In genomic region chr15:78322724-78323395, GRCh38 we compare ENCODE assay signal across 3 cellular contexts.
TF ChIP-seq lines count a peak whose summit lies in the region.

No MANE protein-coding gene starts in this region.

TF ChIP-seq in SK-N-SH, 30 proteins besides CTCF, POLR2A, EP300 and RAD21:
- no peak for TF ChIP-seq FOSL2 (IDR thresholded peaks at IDR 0.05; ENCODE audit: borderline replicate concordance, low read depth)
- no peak for TF ChIP-seq MAX (IDR thresholded peaks at IDR 0.05; ENCODE audit: low read depth)
- no peak for TF ChIP-seq POLR2AphosphoS5 (IDR thresholded peaks at IDR 0.05; ENCODE audit: low read depth, low read length)
- no peak for TF ChIP-seq JUND (IDR thresholded peaks at IDR 0.05)
- TF ChIP-seq MXI1 (IDR thresholded peaks at IDR 0.05; ENCODE audit: low read depth, low read length): no peak
- no peak for TF ChIP-seq NRF1 (IDR thresholded peaks at IDR 0.05; ENCODE audit: low read depth, low read length)
- TF ChIP-seq RXRA (IDR thresholded peaks at IDR 0.05; ENCODE audit: borderline replicate concordance, low read depth): no peak
- no peak for TF ChIP-seq IRF3 (IDR thresholded peaks at IDR 0.05; ENCODE audit: low read depth, low read length)
TF ChIP-seq in SK-N-SH: peak in this region for 0.

TF ChIP-seq in SK-N-SH treated with all-trans-retinoic acid at 6 μM for 48 hours, 23 proteins besides CTCF, POLR2A, EP300 and RAD21:
- TF ChIP-seq ESRRG (CRISPR knock-in tag; IDR thresholded peaks at IDR 0.05) (no peak), CREB5 (CRISPR knock-in tag; IDR thresholded peaks at IDR 0.05; ENCODE audit: low read depth) (no peak), TSHZ2 (CRISPR knock-in tag; IDR thresholded peaks at IDR 0.05) (no peak), ZNF565 (CRISPR knock-in tag; conservative IDR thresholded peaks at IDR 0.05; ENCODE audit: low read depth) (no peak), PATZ1 (CRISPR knock-in tag; IDR thresholded peaks at IDR 0.05; ENCODE audit: borderline replicate concordance) (no peak), CSRNP3 (CRISPR knock-in tag; IDR thresholded peaks at IDR 0.05) (no peak), ZFP3 (CRISPR knock-in tag; IDR thresholded peaks at IDR 0.05) (no peak), CSDC2 (CRISPR knock-in tag; IDR thresholded peaks at IDR 0.05) (no peak), GLIS3 (CRISPR knock-in tag; IDR thresholded peaks at IDR 0.05) (no peak), ZFP30 (CRISPR knock-in tag; IDR thresholded peaks at IDR 0.05) (no peak), TCF4 (CRISPR knock-in tag; IDR thresholded peaks at IDR 0.05; ENCODE audit: borderline replicate concordance) (no peak), ARNTL (CRISPR knock-in tag; IDR thresholded peaks at IDR 0.05; ENCODE audit: borderline replicate concordance, low read depth) (no peak), ZNF70 (CRISPR knock-in tag; IDR thresholded peaks at IDR 0.05) (no peak), PPARA (CRISPR knock-in tag; IDR thresholded peaks at IDR 0.05; ENCODE audit: borderline replicate concordance) (no peak), BACH2 (CRISPR knock-in tag; IDR thresholded peaks at IDR 0.05; ENCODE audit: borderline replicate concordance) (no peak), SNAI2 (CRISPR knock-in tag; IDR thresholded peaks at IDR 0.05) (no peak), ISL1 (CRISPR knock-in tag; IDR thresholded peaks at IDR 0.05) (no peak; the same call in 1 of the 2 replicates), TOX (CRISPR knock-in tag; IDR thresholded peaks at IDR 0.05; ENCODE audit: borderline replicate concordance) (no peak), ZNF8 (CRISPR knock-in tag; IDR thresholded peaks at IDR 0.05) (no peak)

TF ChIP-seq in H1, 55 proteins besides CTCF, POLR2A, EP300 and RAD21:
- no peak for TF ChIP-seq CBX8 (IDR thresholded peaks at IDR 0.05; ENCODE audit: borderline replicate concordance, low read depth, low read length)
- TF ChIP-seq USF2 (IDR thresholded peaks at IDR 0.05; ENCODE audit: low read length): no peak
- no peak for TF ChIP-seq CTBP2 (IDR thresholded peaks at IDR 0.05; ENCODE audit: borderline replicate concordance, insufficient read depth, insufficient read length, low read length)
- TF ChIP-seq TAF7 (optimal IDR thresholded peaks at IDR 0.05; ENCODE audit: borderline replicate concordance, low read depth, low read length): no peak
- TF ChIP-seq RFX5 (IDR thresholded peaks at IDR 0.05; ENCODE audit: borderline replicate concordance, low read depth, low read length): no peak
- TF ChIP-seq TBP (IDR thresholded peaks at IDR 0.05; ENCODE audit: low read depth, low read length): no peak
- TF ChIP-seq SAP30 (IDR thresholded peaks at IDR 0.05; ENCODE audit: insufficient read depth, insufficient replicate concordance, low read length): no peak
- no peak for TF ChIP-seq RBBP5 (IDR thresholded peaks at IDR 0.05; ENCODE audit: borderline replicate concordance, low read depth, low read length)
- TF ChIP-seq SIRT6 (IDR thresholded peaks at IDR 0.05; ENCODE audit: low read length): no peak
- no peak for TF ChIP-seq TCF12 (IDR thresholded peaks at IDR 0.05; ENCODE audit: low read depth, low read length)
- TF ChIP-seq HDAC2 (IDR thresholded peaks at IDR 0.05; ENCODE audit: borderline replicate concordance in 1 of 2, low read depth in 2 of 2, low read length in 2 of 2): no peak
- no peak for TF ChIP-seq ATF3 (IDR thresholded peaks at IDR 0.05; ENCODE audit: insufficient read depth, low read depth, low read length)
- no peak for TF ChIP-seq CBX5 (IDR thresholded peaks at IDR 0.05; ENCODE audit: low read depth, low read length)
- TF ChIP-seq NRF1 (IDR thresholded peaks at IDR 0.05; ENCODE audit: low read depth, low read length): no peak
